26 cellular contexts compared by ENCODE assay signal in the genomic region with DNA sequence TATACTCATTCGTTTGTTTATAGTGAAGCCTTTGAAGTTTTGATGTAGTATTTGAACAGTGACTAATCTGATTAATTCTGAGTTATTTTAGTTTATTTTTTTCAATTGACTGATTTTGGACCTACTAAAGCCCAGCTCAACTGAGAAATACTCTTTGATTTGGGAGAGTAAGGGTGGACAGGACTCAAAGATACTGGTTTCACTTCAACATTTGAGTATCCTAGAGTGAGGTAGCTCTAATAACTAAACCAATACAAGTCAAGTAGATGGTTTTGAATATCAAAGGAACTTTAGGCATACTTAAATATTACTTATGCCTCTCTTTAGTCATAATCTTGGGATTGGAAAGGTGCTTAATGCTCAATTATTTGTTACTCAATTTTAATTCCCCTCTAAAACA.
"Had no signal": no experiment of that assay in that cellular context is flagged by ENCODE, and none has a peak within 500 bp of the region (broad histone marks: within the 10 kb centered on the region; RNA-seq: fewer than 3 reads in every experiment).

No MANE protein-coding gene starts in this region.

- H3K4me1 ChIP-seq: neural progenitor cell, prostate gland, thyroid gland, upper lobe of right lung had no signal

- H3K27me3 Mint-ChIP-seq: activated CD4-positive, alpha-beta T cell treated with anti-CD3 and anti-CD28 coated beads for 36 hours; activated naive CD8-positive, alpha-beta T cell treated with anti-CD3 and anti-CD28 coated beads, Interleukin-2, amount 50 U/mL, for 24 hours; effector memory CD8-positive, alpha-beta T cell; naive thymus-derived CD8-positive, alpha-beta T cell; stimulated activated naive CD8-positive, alpha-beta T cell treated with anti-CD3 and anti-CD28 coated beads, Interleukin-15, Interleukin-2, amounts not matched to agents 100 ng/mL and 50 ng/mL, for 24 hours had no signal

- H3K4me3 Mint-ChIP-seq: activated CD4-positive, alpha-beta T cell treated with anti-CD3 and anti-CD28 coated beads for 36 hours; activated naive CD8-positive, alpha-beta T cell treated with anti-CD3 and anti-CD28 coated beads, Interleukin-2, amount 50 U/mL, for 24 hours; activated T-cell treated with anti-CD3 and anti-CD28 coated beads, Interleukin-2, amount 50 U/mL, for 4 hours; effector memory CD8-positive, alpha-beta T cell; immature natural killer cell; mesothelial cell of epicardium; naive thymus-derived CD8-positive, alpha-beta T cell; neural progenitor cell; stimulated activated naive CD8-positive, alpha-beta T cell treated with anti-CD3 and anti-CD28 coated beads, Interleukin-15, Interleukin-2, amounts not matched to agents 100 ng/mL and 50 ng/mL, for 24 hours; WTC11 had no signal

- DNase-seq: activated CD4-positive, alpha-beta T cell treated with anti-CD3 and anti-CD28 coated beads for 36 hours; activated CD4-positive, alpha-beta T cell treated with anti-CD3 and anti-CD28 coated beads, Interleukin-2, amount 50 U/mL, for 4 hours; activated CD8-positive, alpha-beta memory T cell treated with anti-CD3 and anti-CD28 coated beads for 24 hours; activated CD8-positive, alpha-beta memory T cell treated with anti-CD3 and anti-CD28 coated beads, Interleukin-2, amount 50 U/mL, for 48 hours; activated naive CD4-positive, alpha-beta T cell treated with Interleukin-2 at 50 U/mL for 16 hours; activated naive CD8-positive, alpha-beta T cell treated with anti-CD3 and anti-CD28 coated beads, Interleukin-2, amount 50 U/mL, for 24 hours; activated T-cell treated with anti-CD3 and anti-CD28 coated beads, Interleukin-2, amount 50 U/mL, for 4 hours; effector memory CD8-positive, alpha-beta T cell; glutamatergic neuron; immature natural killer cell; naive thymus-derived CD8-positive, alpha-beta T cell; spleen; stimulated activated CD4-positive, alpha-beta T cell treated with anti-CD3 and anti-CD28 coated beads, Interleukin-4, amount 100 ng/mL, for 24 hours; substantia nigra; T1000; thyroid gland; upper lobe of right lung had no signal

- ATAC-seq: activated CD4-positive, alpha-beta T cell treated with anti-CD3 and anti-CD28 coated beads for 36 hours; activated naive CD8-positive, alpha-beta T cell treated with anti-CD3 and anti-CD28 coated beads, Interleukin-2, amount 50 U/mL, for 24 hours; activated T-cell treated with anti-CD3 and anti-CD28 coated beads, Interleukin-2, amount 50 U/mL, for 4 hours; effector memory CD8-positive, alpha-beta T cell; esophagus mucosa; left lobe of liver; naive thymus-derived CD8-positive, alpha-beta T cell; upper lobe of right lung; WTC11 had no signal

- H3K9me3 Mint-ChIP-seq: activated naive CD8-positive, alpha-beta T cell treated with anti-CD3 and anti-CD28 coated beads, Interleukin-2, amount 50 U/mL, for 24 hours; activated T-cell treated with anti-CD3 and anti-CD28 coated beads, Interleukin-2, amount 50 U/mL, for 4 hours; activated T-helper 2 cell treated with anti-CD3 and anti-CD28 coated beads, Interferon-gamma antibody, Interleukin-2, Interleukin-4, amounts not matched to agents 10 μg/mL and 5 μg/mL and 100 μg/mL, durations not matched to agents 14 hours and 24 hours and 36 hours; effector memory CD8-positive, alpha-beta T cell; immature natural killer cell; naive thymus-derived CD8-positive, alpha-beta T cell; neural progenitor cell; stimulated activated naive CD8-positive, alpha-beta T cell treated with anti-CD3 and anti-CD28 coated beads, Interleukin-15, Interleukin-2, amounts not matched to agents 100 ng/mL and 50 ng/mL, for 24 hours had no signal

- H3K27me3 ChIP-seq: hepatocyte, neural progenitor cell, spleen, thyroid gland, upper lobe of right lung had no signal

- H3K4me3 ChIP-seq: hepatocyte, neural progenitor cell, prostate gland, spleen, thyroid gland, upper lobe of right lung had no signal

- H3K27ac ChIP-seq: hepatocyte, neural progenitor cell, prostate gland, spleen, thyroid gland, upper lobe of right lung had no signal

- H3K4me1 Mint-ChIP-seq: activated CD4-positive, alpha-beta T cell treated with anti-CD3 and anti-CD28 coated beads for 36 hours; mesothelial cell of epicardium; neural progenitor cell had no signal

- H3K27ac Mint-ChIP-seq: activated CD4-positive, alpha-beta T cell treated with anti-CD3 and anti-CD28 coated beads for 36 hours; activated naive CD8-positive, alpha-beta T cell treated with anti-CD3 and anti-CD28 coated beads, Interleukin-2, amount 50 U/mL, for 24 hours; mesothelial cell of epicardium; neural progenitor cell; stimulated activated naive CD8-positive, alpha-beta T cell treated with anti-CD3 and anti-CD28 coated beads, Interleukin-15, Interleukin-2, amounts not matched to agents 100 ng/mL and 50 ng/mL, for 24 hours; WTC11 had no signal

- H3K9me3 ChIP-seq: prostate gland, spleen, thyroid gland, upper lobe of right lung had no signal

- H3K36me3 ChIP-seq: prostate gland had no signal
